Comparison of ENCODE assay signal across 16 cellular contexts in genomic region chr12:53195516-53196420, GRCh38. TPM values are rescaled to one million over a fixed set of nuclear protein-coding genes. Genes with fewer than 3 reads are reported as not detected.
DNase-seq lines count a peak whose midpoint lies in the region; ATAC-seq and TF ChIP-seq lines count a peak whose summit lies in the region.
"Had no signal": no experiment of that assay in that cellular context is flagged by ENCODE, and none has a peak within 500 bp of the region (broad histone marks: within the 10 kb centered on the region; RNA-seq: fewer than 3 reads in every experiment).

No MANE protein-coding gene starts in this region.

- peak overlapping the region; percentile 72 for H3K27ac Mint-ChIP-seq in T-helper 1 cell treated with Interleukin-12 subunit alpha and Interleukin-12 subunit beta and Interleukin-4 antibody, amounts not matched to agents 30 μg/mL and 1 μg/mL, for 36 hours
- peak overlapping the region; percentile 47 for H3K27ac Mint-ChIP-seq in activated CD8-positive, alpha-beta T cell treated with anti-CD3 and anti-CD28 coated beads for 36 hours
- peak overlapping the region; percentile 79 for H3K27ac Mint-ChIP-seq in memory B cell

- POLR2A ChIA-PET in activated CD8-positive, alpha-beta T cell treated with anti-CD3 and anti-CD28 coated beads for 36 hours (lab: Charles Lee): interaction anchor here (0.7 to 9.4 kb wide), 8 partner anchors 9 to 176 kb away, joined by 3 to 91 read pairs (median 4); partner anchors contain the start of genes CSAD, MYG1 and ZNF740

- CTCF ChIA-PET in activated CD8-positive, alpha-beta T cell treated with anti-CD3 and anti-CD28 coated beads for 36 hours (lab: Charles Lee): interaction anchor here (0.8 to 1.5 kb wide), 7 partner anchors 8 to 130 kb away, joined by 3 to 9 read pairs (median 4); partner anchors contain the start of gene AAAS

- TF ChIP-seq CTCF in activated CD8-positive, alpha-beta T cell treated with anti-CD3 and anti-CD28 coated beads for 36 hours (IDR thresholded peaks at IDR 0.05): no peak

- intact Hi-C loops in activated CD8-positive, alpha-beta T cell treated with anti-CD3 and anti-CD28 coated beads for 36 hours (cut with micrococcal nuclease): no loop called here

- no peaks in the 10 kb centered on the region for H3K9me3 Mint-ChIP-seq in T-helper 1 cell treated with Interleukin-12 subunit alpha and Interleukin-12 subunit beta and Interleukin-4 antibody, amounts not matched to agents 30 μg/mL and 1 μg/mL, for 36 hours
- H3K9me3 Mint-ChIP-seq in activated CD8-positive, alpha-beta T cell treated with anti-CD3 and anti-CD28 coated beads for 36 hours: no peaks in the 10 kb centered on the region
- no peaks in the 10 kb centered on the region for H3K9me3 Mint-ChIP-seq in memory B cell
- H3K9me3 Mint-ChIP-seq: neural crest cell had no signal

- H3K4me1 Mint-ChIP-seq in T-helper 1 cell treated with Interleukin-12 subunit alpha and Interleukin-12 subunit beta and Interleukin-4 antibody, amounts not matched to agents 30 μg/mL and 1 μg/mL, for 36 hours (ENCODE audit: low read depth): peaks cover 48% of the 10 kb centered on the region
- peaks cover 41% of the 10 kb centered on the region for H3K4me1 Mint-ChIP-seq in activated CD8-positive, alpha-beta T cell treated with anti-CD3 and anti-CD28 coated beads for 36 hours (ENCODE audit: low read depth)
- peaks cover 38% of the 10 kb centered on the region for H3K4me1 Mint-ChIP-seq in memory B cell

- DNase-seq in T-helper 1 cell (no peak), memory B cell (ENCODE audit: low spot score in 2 of 2) (no peak), GOT3 (lab: John Stamatoyannopoulos, UW) (no peak)
- DNase-seq in activated CD8-positive, alpha-beta T cell treated with anti-CD3 and anti-CD28 coated beads for 36 hours: no peak
- no peak for DNase-seq in effector CD4-positive, alpha-beta T cell
- DNase-seq: Caco-2; GDM1; NCI-H1417; NCI-H226; stimulated activated CD4-positive, alpha-beta T cell treated with anti-CD3 and anti-CD28 coated beads, Interleukin-2, amount 100 ng/mL, for 48 hours; transverse colon had no signal

- no peaks in the 10 kb centered on the region for H3K27me3 Mint-ChIP-seq in T-helper 1 cell treated with Interleukin-12 subunit alpha and Interleukin-12 subunit beta and Interleukin-4 antibody, amounts not matched to agents 30 μg/mL and 1 μg/mL, for 36 hours (ENCODE audit: low read depth)
- H3K27me3 Mint-ChIP-seq in activated CD8-positive, alpha-beta T cell treated with anti-CD3 and anti-CD28 coated beads for 36 hours: no peaks in the 10 kb centered on the region
- H3K27me3 Mint-ChIP-seq in memory B cell: no peaks in the 10 kb centered on the region

- H3K4me3 Mint-ChIP-seq in T-helper 1 cell treated with Interleukin-12 subunit alpha and Interleukin-12 subunit beta and Interleukin-4 antibody, amounts not matched to agents 30 μg/mL and 1 μg/mL, for 36 hours: no peak overlapping the region
- no peak overlapping the region for H3K4me3 Mint-ChIP-seq in activated CD8-positive, alpha-beta T cell treated with anti-CD3 and anti-CD28 coated beads for 36 hours
- H3K4me3 Mint-ChIP-seq in memory B cell: no peak overlapping the region
- H3K4me3 Mint-ChIP-seq: neural crest cell had no signal

- no peak for ATAC-seq in activated CD8-positive, alpha-beta T cell treated with anti-CD3 and anti-CD28 coated beads for 36 hours
- ATAC-seq in memory B cell (ENCODE audit: low read depth) (no peak), HG02852 (IDR thresholded peaks at IDR 0.05; ENCODE audit: unreplicated experiment) (no peak)

- peaks cover 82% of the 10 kb centered on the region for H3K36me3 Mint-ChIP-seq in T-helper 1 cell treated with Interleukin-12 subunit alpha and Interleukin-12 subunit beta and Interleukin-4 antibody, amounts not matched to agents 30 μg/mL and 1 μg/mL, for 36 hours (ENCODE audit: low read depth)
- peaks cover 57% of the 10 kb centered on the region for H3K36me3 Mint-ChIP-seq in activated CD8-positive, alpha-beta T cell treated with anti-CD3 and anti-CD28 coated beads for 36 hours (ENCODE audit: low read depth)
- peaks cover 42% of the 10 kb centered on the region for H3K36me3 Mint-ChIP-seq in memory B cell

- peak; percentile 13 for TF ChIP-seq POLR2A in GM19193 (IDR thresholded peaks at IDR 0.05; ENCODE audit: extremely low read depth, insufficient read depth, insufficient read length)

RNA-seq across cellular contexts. Expression of gene ITGB7, which starts 11.3 kb away (rescaled TPM):
- 100 to 1,000 TPM; 121 to 137 TPM for total RNA-seq in activated CD8-positive, alpha-beta T cell treated with anti-CD3 and anti-CD28 coated beads for 36 hours
- total RNA-seq: dermis microvascular lymphatic vessel endothelial cell, neural crest cell had no signal

RNA-seq across cellular contexts. Expression of gene CSAD, which starts 15.0 kb away (rescaled TPM):
- 10 to 100 TPM; 13.8 to 18.6 TPM for total RNA-seq in activated CD8-positive, alpha-beta T cell treated with anti-CD3 and anti-CD28 coated beads for 36 hours

RNA-seq across cellular contexts. Expression of gene ZNF740, which starts 15.2 kb away (rescaled TPM):
- total RNA-seq in activated CD8-positive, alpha-beta T cell treated with anti-CD3 and anti-CD28 coated beads for 36 hours: 10 to 100 TPM; 31.3 to 35.9 TPM

RNA-seq across cellular contexts. Expression of gene RARG, which starts 36.2 kb away (rescaled TPM):
- 10 to 100 TPM; 19.7 to 20.3 TPM for total RNA-seq in activated CD8-positive, alpha-beta T cell treated with anti-CD3 and anti-CD28 coated beads for 36 hours
